ENCODE assay signal across 20 cellular contexts in genomic region chr10:29569778-29570177, GRCh38.
"Had no signal": no experiment of that assay in that cellular context is flagged by ENCODE, and none has a peak within 500 bp of the region (broad histone marks: within the 10 kb centered on the region; RNA-seq: fewer than 3 reads in every experiment).

No MANE protein-coding gene starts in this region.

- H3K4me3 Mint-ChIP-seq: activated CD4-positive, alpha-beta T cell treated with anti-CD3 and anti-CD28 coated beads, Interleukin-2, amount 10 ng/mL, durations not matched to agents 24 days and 14 days; activated CD8-positive, alpha-beta T cell treated with anti-CD3 and anti-CD28 coated beads, Interleukin-2, amount 10 ng/mL, durations not matched to agents 7 days and 5 days; activated naive CD8-positive, alpha-beta T cell treated with anti-CD3 and anti-CD28 coated beads for 36 hours; brain; central memory CD8-positive, alpha-beta T cell; neural crest cell had no signal

- H3K4me3 ChIP-seq: right lobe of liver, transverse colon, vagina had no signal

- DNase-seq: activated CD4-positive, alpha-beta T cell treated with anti-CD3 and anti-CD28 coated beads, Interleukin-2, amount 10 ng/mL, durations not matched to agents 24 days and 14 days; activated CD4-positive, CD25-positive, alpha-beta regulatory T cell; activated CD8-positive, alpha-beta memory T cell treated with anti-CD3 and anti-CD28 coated beads, Interleukin-2, amount 50 U/mL, for 4 hours; activated CD8-positive, alpha-beta T cell treated with anti-CD3 and anti-CD28 coated beads, Interleukin-2, amount 10 ng/mL, durations not matched to agents 7 days and 5 days; activated gamma-delta T cell treated with Interleukin-2 at 50 U/mL for 16 hours; activated naive CD8-positive, alpha-beta T cell treated with anti-CD3 and anti-CD28 coated beads for 36 hours; activated T-cell treated with anti-CD3 and anti-CD28 coated beads, Interleukin-2, amount 50 U/mL, for 48 hours; amygdala; effector CD8-positive, alpha-beta T cell; hippocampal formation; kidney; mesendoderm; right lobe of liver; stimulated activated naive CD8-positive, alpha-beta T cell treated with anti-CD3 and anti-CD28 coated beads, Interleukin-15, Interleukin-2, amounts not matched to agents 100 U/mL and 50 U/mL, for 24 hours; T-helper 2 cell; transverse colon had no signal

- H3K4me1 Mint-ChIP-seq: activated CD4-positive, alpha-beta T cell treated with anti-CD3 and anti-CD28 coated beads, Interleukin-2, amount 10 ng/mL, durations not matched to agents 24 days and 14 days; central memory CD8-positive, alpha-beta T cell had no signal

- H3K9me3 Mint-ChIP-seq: activated CD4-positive, alpha-beta T cell treated with anti-CD3 and anti-CD28 coated beads, Interleukin-2, amount 10 ng/mL, durations not matched to agents 24 days and 14 days; activated naive CD8-positive, alpha-beta T cell treated with anti-CD3 and anti-CD28 coated beads for 36 hours; brain; central memory CD8-positive, alpha-beta T cell; neural crest cell had no signal

- ATAC-seq: activated CD8-positive, alpha-beta T cell treated with anti-CD3 and anti-CD28 coated beads, Interleukin-2, amount 10 ng/mL, durations not matched to agents 7 days and 5 days; right lobe of liver; stimulated activated naive CD8-positive, alpha-beta T cell treated with anti-CD3 and anti-CD28 coated beads, Interleukin-15, Interleukin-2, amounts not matched to agents 100 U/mL and 50 U/mL, for 24 hours had no signal

- H3K27me3 Mint-ChIP-seq: activated CD4-positive, alpha-beta T cell treated with anti-CD3 and anti-CD28 coated beads, Interleukin-2, amount 10 ng/mL, durations not matched to agents 24 days and 14 days; activated naive CD8-positive, alpha-beta T cell treated with anti-CD3 and anti-CD28 coated beads for 36 hours; brain; central memory CD8-positive, alpha-beta T cell had no signal

- H3K27ac Mint-ChIP-seq: activated CD4-positive, alpha-beta T cell treated with anti-CD3 and anti-CD28 coated beads, Interleukin-2, amount 10 ng/mL, durations not matched to agents 24 days and 14 days; activated CD8-positive, alpha-beta T cell treated with anti-CD3 and anti-CD28 coated beads, Interleukin-2, amount 10 ng/mL, durations not matched to agents 7 days and 5 days; activated naive CD8-positive, alpha-beta T cell treated with anti-CD3 and anti-CD28 coated beads for 36 hours; brain had no signal

- H3K36me3 Mint-ChIP-seq: activated naive CD8-positive, alpha-beta T cell treated with anti-CD3 and anti-CD28 coated beads for 36 hours; brain had no signal
